In the genomic region with DNA sequence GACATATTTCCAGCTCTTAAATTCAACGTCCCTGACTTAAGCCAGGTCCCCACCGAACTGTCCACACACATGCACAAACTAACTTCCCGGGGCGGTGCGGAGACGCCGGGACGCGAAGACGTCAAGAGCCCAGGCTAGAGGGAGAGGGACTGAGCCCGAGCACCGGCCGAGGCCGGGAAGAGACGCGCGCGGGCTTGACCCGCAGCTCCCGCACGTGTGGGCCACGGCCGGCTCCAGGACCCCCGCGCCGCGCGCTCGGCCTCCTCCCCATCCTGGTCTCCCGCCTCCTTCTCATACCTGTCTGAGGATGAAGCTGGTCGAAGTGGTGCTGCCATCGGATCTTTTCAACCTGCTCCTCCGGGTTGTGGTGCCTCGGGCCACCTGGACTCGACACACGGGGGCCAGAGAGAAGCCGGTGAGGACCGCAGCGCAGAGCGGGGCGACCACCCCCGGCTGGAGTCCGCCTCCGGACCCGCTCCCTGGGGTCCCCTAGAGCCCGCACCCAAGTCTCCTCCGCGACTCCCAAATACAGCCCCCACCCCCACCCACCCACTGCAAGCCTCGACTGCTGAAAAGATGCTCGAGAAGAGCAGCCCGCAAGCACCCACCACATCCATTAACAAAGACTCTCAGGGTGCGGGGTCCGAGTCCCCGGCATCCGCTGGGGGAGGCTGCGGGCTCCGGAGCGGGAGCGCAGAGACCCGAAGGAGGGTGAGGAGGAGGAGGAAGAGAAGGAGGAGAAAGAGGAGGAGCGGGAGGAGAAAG, we compare ENCODE assay signal across 8 cellular contexts. TPM values are rescaled to one million over a fixed set of nuclear protein-coding genes. Genes with fewer than 3 reads are reported as not detected.
DNase-seq lines count a peak whose midpoint lies in the region; ATAC-seq, FAIRE-seq and TF ChIP-seq lines count a peak whose summit lies in the region.

No MANE protein-coding gene starts in this region.

- TF ChIP-seq EP300 in H1 (IDR thresholded peaks at IDR 0.05; ENCODE audit: borderline replicate concordance in 1 of 2, low read depth in 2 of 2, low read length in 2 of 2) = no peak

- H3K27ac ChIP-seq in SJSA1 = no peak overlapping the region
- no peak overlapping the region for H3K27ac ChIP-seq in H1 (ENCODE audit: low read depth, low read length)

- H3K56ac ChIP-seq in H1 (replicated peaks; ENCODE audit: insufficient read length, low read depth, low read length) = no peak overlapping the region

- POLR2A ChIA-PET in H1 (lab: Charles Lee; ENCODE audit: partially characterized antibody) = interaction anchor here (0.7 to 1.7 kb wide), 6 partner anchors 10 to 619 kb away, joined by 3 read pairs; a partner anchor contains a TSS

- peak; percentile 33 for ATAC-seq in GM21447 (IDR thresholded peaks at IDR 0.05; ENCODE audit: unreplicated experiment)
- no peak for ATAC-seq in GM21360 (IDR thresholded peaks at IDR 0.05; ENCODE audit: unreplicated experiment)
- ATAC-seq in HG03095 (IDR thresholded peaks at IDR 0.05; ENCODE audit: unreplicated experiment) = no peak

- no peak overlapping the region for H2BK120ac ChIP-seq in H1 (replicated peaks; ENCODE audit: low read depth, low read length)

- H3K79me1 ChIP-seq in H1 (ENCODE audit: low read depth, low read length) = no peaks in the 10 kb centered on the region

- H3K4me3 ChIP-seq in SJSA1 = peak overlapping the region; percentile 19; the same call in 1 of the 2 replicates
- H3K4me3 ChIP-seq in H1 (ENCODE audit: extremely low read depth in 1 of 4, insufficient read depth in 2 of 4, low read depth in 3 of 4, low read length in 4 of 4) = peak overlapping the region; percentile 48 to 79 (median 58)
- H3K4me3 ChIP-seq in mucosa of stomach (ENCODE audit: low read length) = peak overlapping the region; percentile 48

- CTCF ChIA-PET in H1 (lab: Charles Lee; ENCODE audit: partially characterized antibody) = interaction anchor here (0.9 to 2.3 kb wide), 7 partner anchors 9 to 420 kb away, joined by 3 to 6 read pairs (median 3); no protein-coding TSS in a partner anchor

- H3K9me3 ChIP-seq in SJSA1 (replicated peaks) (no peaks in the 10 kb centered on the region; the same call in 1 of the 2 replicates), H1 (ENCODE audit: insufficient read depth in 2 of 2, low read depth in 1 of 2, low read length in 1 of 2) (no peaks in the 10 kb centered on the region), mucosa of stomach (ENCODE audit: control insufficient read depth, low read length) (no peaks in the 10 kb centered on the region)

- H3K4me1 ChIP-seq in SJSA1 (replicated peaks) (peaks cover 21% of the 10 kb centered on the region), H1 (replicated peaks in 1 of 4; ENCODE audit: control insufficient read depth in 3 of 4, insufficient read depth in 4 of 4, low read length in 3 of 4) (peaks cover 0 to 4% (median 1%) of the 10 kb centered on the region in 4 experiments; a peak in 4 of 7 replicates), mucosa of stomach (ENCODE audit: control insufficient read depth, insufficient read depth, low read length) (peaks cover 6% of the 10 kb centered on the region)

- H3K14ac ChIP-seq in H1 (ENCODE audit: insufficient read length) = no peak overlapping the region

- peak overlapping the region; percentile 88 to 96 for H3K4me2 ChIP-seq in H1 (ENCODE audit: insufficient read depth in 1 of 2, low read depth in 2 of 2, low read length in 2 of 2)

- peaks cover 20% of the 10 kb centered on the region for H3K23me2 ChIP-seq in H1 (ENCODE audit: low read depth, low read length)

- peak; percentile 30 for DNase-seq in CD1c-positive myeloid dendritic cell (ENCODE audit: extremely low spot score)
- peak in 1 of 2 experiments; percentile 22 for DNase-seq in SJSA1 (ENCODE audit: low read depth in 1 of 2, low spot score in 2 of 2)
- DNase-seq in H1 (ENCODE audit: low read depth in 1 of 2, low spot score in 2 of 2) = peak in 1 of 2 experiments; percentile 71
- DNase-seq in NCI-H187 treated with DMSO at 0.1 percent for 48 hours (lab: John Stamatoyannopoulos, UW) = no peak

- no peak for FAIRE-seq in H1 (lab: Jason Lieb, UNC)

- no peak overlapping the region for H2AK5ac ChIP-seq in H1 (ENCODE audit: low read depth, low read length)

- peaks cover 63% of the 10 kb centered on the region for H3K27me3 ChIP-seq in SJSA1 (replicated peaks)
- peaks cover 22 to 52% (median 38%) of the 10 kb centered on the region in 4 experiments for H3K27me3 ChIP-seq in H1 (replicated peaks in 1 of 4; ENCODE audit: control insufficient read depth in 3 of 4, extremely low read depth in 1 of 4, insufficient read depth in 3 of 4, low read length in 3 of 4)
- H3K27me3 ChIP-seq in mucosa of stomach (ENCODE audit: control insufficient read depth, insufficient read depth, low read length) = peaks cover 44% of the 10 kb centered on the region

- H3K79me2 ChIP-seq in H1 (ENCODE audit: control insufficient read depth in 1 of 2, insufficient read depth in 2 of 2, low read length in 2 of 2) = no peaks in the 10 kb centered on the region

- no peaks in the 10 kb centered on the region for H4K20me1 ChIP-seq in H1 (replicated peaks in 1 of 2; ENCODE audit: control insufficient read depth in 1 of 2, insufficient read depth in 2 of 2, low read length in 2 of 2)

- H2BK15ac ChIP-seq in H1 (ENCODE audit: low read length) = 0 out of 2 replicates have a peak overlapping the region, but pooled peaks have one; percentile 46

- H3K9ac ChIP-seq in H1 (replicated peaks in 1 of 4; ENCODE audit: extremely low read depth in 1 of 4, low read depth in 3 of 4, low read length in 3 of 4) (no peak overlapping the region; a peak in 1 of 7 replicates), mucosa of stomach (ENCODE audit: low read length) (peak overlapping the region; percentile 36)

- H3K23ac ChIP-seq in H1 (ENCODE audit: insufficient read length) = no peak overlapping the region

- WGBS in H1 (ENCODE audit: extremely low coverage in 1 of 2, insufficient coverage in 1 of 2, insufficient read length in 1 of 2, insufficient replicate concordance in 2 of 2, low coverage in 1 of 2, low lambda C conversion rate in 2 of 2, missing lambda C conversion rate in 1 of 2), 2 experiments = 1% methylated on average over 30 of the region's 61 CpGs; no CpG with 5 or more reads in 1 of the 2 experiments

- no peak for TF ChIP-seq POLR2A in H1 (IDR thresholded peaks at IDR 0.05; ENCODE audit: control extremely low read depth in 1 of 2, low read depth in 2 of 2, low read length in 2 of 2)

- H2AFZ ChIP-seq in H1 (ENCODE audit: low read length) = peak overlapping the region; percentile 17; the same call in 1 of the 2 replicates

- H2BK5ac ChIP-seq in H1 (ENCODE audit: low read depth, low read length) = no peak overlapping the region

- TF ChIP-seq RAD21 in H1 (IDR thresholded peaks at IDR 0.05 in 1 of 2, conservative IDR thresholded peaks at IDR 0.05 in 1 of 2; ENCODE audit: low read depth in 2 of 2, low read length in 2 of 2) = no peak

- H4K5ac ChIP-seq in H1 (ENCODE audit: insufficient read length, low read depth, low read length) = no peak overlapping the region

- no peak overlapping the region for H4K91ac ChIP-seq in H1 (replicated peaks; ENCODE audit: insufficient read length, low read length)

- H3K4ac ChIP-seq in H1 (replicated peaks; ENCODE audit: insufficient read length, low read depth, low read length) = no peak overlapping the region

- no peak overlapping the region for H3K18ac ChIP-seq in H1 (ENCODE audit: extremely low read depth, low read length)

- TF ChIP-seq CTCF in H1 (IDR thresholded peaks at IDR 0.05; ENCODE audit: control extremely low read depth in 1 of 3, insufficient read depth in 1 of 3, low read depth in 1 of 3, low read length in 3 of 3) = no peak

- H3K36me3 ChIP-seq in SJSA1 (no peaks in the 10 kb centered on the region), H1 (ENCODE audit: control insufficient read depth in 2 of 4, insufficient read depth in 4 of 4, low read length in 3 of 4) (no peaks in the 10 kb centered on the region), mucosa of stomach (ENCODE audit: control insufficient read depth, insufficient read depth, low read length) (no peaks in the 10 kb centered on the region)

- H2BK20ac ChIP-seq in H1 (ENCODE audit: low read length) = no peak overlapping the region

- no peak overlapping the region for H2BK12ac ChIP-seq in H1 (ENCODE audit: low read depth, low read length)

- H4K8ac ChIP-seq in H1 (ENCODE audit: extremely low read depth, insufficient read depth, low read length) = peak overlapping the region; percentile 31; the same call in 1 of the 2 replicates

TF ChIP-seq in H1, 55 proteins besides CTCF, POLR2A, EP300 and RAD21 (continues in another document):
- TF ChIP-seq ZNF274 (IDR thresholded peaks at IDR 0.05; ENCODE audit: borderline replicate concordance, extremely low read depth, low read length) (no peak), RNF2 (IDR thresholded peaks at IDR 0.05; ENCODE audit: borderline replicate concordance, low read depth, low read length, missing control alignments, poor library complexity, severe bottlenecking) (peak; percentile 2), FOSL1 (IDR thresholded peaks at IDR 0.05; ENCODE audit: insufficient read depth, low read depth, low read length) (no peak), KDM5A (IDR thresholded peaks at IDR 0.05; ENCODE audit: low read length) (no peak), GABPA (IDR thresholded peaks at IDR 0.05; ENCODE audit: borderline replicate concordance, insufficient read depth, low read length) (no peak), TCF12 (IDR thresholded peaks at IDR 0.05; ENCODE audit: low read depth, low read length) (no peak), CHD2 (IDR thresholded peaks at IDR 0.05; ENCODE audit: low read length) (no peak), CBX8 (IDR thresholded peaks at IDR 0.05; ENCODE audit: borderline replicate concordance, low read depth, low read length) (no peak), POU5F1 (IDR thresholded peaks at IDR 0.05; ENCODE audit: low read depth, low read length) (no peak), RXRA (IDR thresholded peaks at IDR 0.05; ENCODE audit: insufficient read depth, low read depth, low read length) (no peak), HDAC2 (IDR thresholded peaks at IDR 0.05; ENCODE audit: borderline replicate concordance in 1 of 2, low read depth in 2 of 2, low read length in 2 of 2) (no peak), RBBP5 (IDR thresholded peaks at IDR 0.05; ENCODE audit: borderline replicate concordance, low read depth, low read length) (no peak; the same call in 1 of the 2 replicates), SIRT6 (IDR thresholded peaks at IDR 0.05; ENCODE audit: low read length) (no peak)

RNA-seq across cellular contexts. Expression of a gene that starts 0.6 kb away (rescaled TPM):
- total RNA-seq in SJSA1 (2014; rRNA removed; shearing (Covaris generic)) = not detected in 2 replicates
- 4.0 and 4.1 TPM in 2 replicates for total RNA-seq in H1 (2021; fragmentation: NEBNext Ultra II Directional; extraction: Animal tissue kit (Norgen Biotek cat#: 25700))
- polyA plus RNA-seq in H1 (2011; rRNA removed) = 1.5 and 2.0 TPM in 2 replicates
- 1.8 TPM for polyA plus RNA-seq in H1 (2011; cell fraction: cytosol; rRNA removed)
- polyA plus RNA-seq in H1 (2011; cell fraction: nucleus; rRNA removed) = 5.9 TPM
- polyA plus RNA-seq in H1 (2012, experiment 1 of 2) = 2.4 to 3.1 TPM (median 2.6 TPM) in 4 replicates
- 0.37 TPM for polyA plus RNA-seq in H1 (2012, experiment 2 of 2)
- polyA plus RNA-seq in H1 (2013, experiment 1 of 2) = 4.9 TPM
- 4.3 TPM for polyA plus RNA-seq in H1 (2013, experiment 2 of 2)
- 11.6 and 14.1 TPM in 2 replicates for polyA minus RNA-seq in H1 (2011; rRNA and poly(A)+ RNA removed)
- 4.6 TPM for polyA minus RNA-seq in H1 (2011; cell fraction: cytosol; rRNA and poly(A)+ RNA removed)
- 30.0 TPM for polyA minus RNA-seq in H1 (2011; cell fraction: nucleus; rRNA and poly(A)+ RNA removed)
